ENCODE assay signal across 9 cellular contexts in the genomic region with DNA sequence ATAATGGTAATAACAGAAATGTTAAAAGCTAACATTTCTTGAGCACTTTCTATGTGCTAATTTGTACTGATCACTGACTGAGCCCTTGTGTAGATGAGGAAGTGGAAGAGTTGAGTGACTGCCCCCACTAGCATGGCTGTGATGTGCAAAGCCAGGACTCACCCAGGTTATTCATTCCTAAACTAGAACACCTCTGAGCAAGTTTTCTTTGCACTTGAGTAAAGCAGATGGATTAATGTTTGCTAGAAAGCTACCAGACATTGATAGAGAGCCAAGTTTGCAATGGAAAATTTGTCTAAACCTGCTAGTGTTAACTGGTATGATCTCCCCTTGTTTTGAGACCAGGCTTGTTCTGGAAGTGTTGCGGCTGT.
DNase-seq lines count a peak whose midpoint lies in the region; ATAC-seq and TF ChIP-seq lines count a peak whose summit lies in the region.
"Had no signal": no experiment of that assay in that cellular context is flagged by ENCODE, and none has a peak within 500 bp of the region (broad histone marks: within the 10 kb centered on the region; RNA-seq: fewer than 3 reads in every experiment).

No MANE protein-coding gene starts in this region.

- intact Hi-C loops in lower leg skin (cut with DNase I; ENCODE audit: low total_unique reads) (no loop called here), posterior vena cava (cut with DNase I) (no loop called here)

- 75 to 79% methylated on average over 1 of the region's 1 CpG for WGBS in lower leg skin, 2 donors

- ATAC-seq in GM18517 (IDR thresholded peaks at IDR 0.05; ENCODE audit: unreplicated experiment): peak; percentile 82
- ATAC-seq in GM21825 (IDR thresholded peaks at IDR 0.05; ENCODE audit: unreplicated experiment): peak; percentile 91

- DNase-seq in LNCaP clone FGC (ENCODE audit: low read depth): no peak
- DNase-seq in kidney tubule cell (ENCODE audit: low spot score): peak; percentile 88
- no peak for DNase-seq in globus pallidus (ENCODE audit: low spot score)
- no peak for DNase-seq in lower leg skin (ENCODE audit: low spot score in 2 of 2)
- DNase-seq in retina: no peak
- no peak for DNase-seq in posterior vena cava (ENCODE audit: low spot score)

- no peak for TF ChIP-seq CTCF in LNCaP clone FGC (IDR thresholded peaks at IDR 0.05; ENCODE audit: control insufficient read depth, extremely low read depth, insufficient read depth)
- TF ChIP-seq CTCF in lower leg skin (IDR thresholded peaks at IDR 0.05): no peak

- TF ChIP-seq POLR2A in lower leg skin (IDR thresholded peaks at IDR 0.05): no peak

- peak overlapping the region; percentile 43 for H3K4me3 ChIP-seq in LNCaP clone FGC (ENCODE audit: low read depth, low read length)
- H3K4me3 ChIP-seq in lower leg skin (ENCODE audit: low read depth, poor library complexity, severe bottlenecking): no peak overlapping the region
- H3K4me3 ChIP-seq: cardiac muscle cell had no signal
